1 cellular context compared by ENCODE assay signal in genomic region chr11:74311352-74311926, GRCh38.
TF ChIP-seq lines count a peak whose summit lies in the region.

Gene P4HA3, minus strand, starts transcription at chr11:74311640. Its CDS starts 29 bp downstream, at chr11:74311611.

TF ChIP-seq in GM23338, 12 proteins besides CTCF, POLR2A, EP300 and RAD21 (continued from another document):
- TF ChIP-seq, protein P1, sequence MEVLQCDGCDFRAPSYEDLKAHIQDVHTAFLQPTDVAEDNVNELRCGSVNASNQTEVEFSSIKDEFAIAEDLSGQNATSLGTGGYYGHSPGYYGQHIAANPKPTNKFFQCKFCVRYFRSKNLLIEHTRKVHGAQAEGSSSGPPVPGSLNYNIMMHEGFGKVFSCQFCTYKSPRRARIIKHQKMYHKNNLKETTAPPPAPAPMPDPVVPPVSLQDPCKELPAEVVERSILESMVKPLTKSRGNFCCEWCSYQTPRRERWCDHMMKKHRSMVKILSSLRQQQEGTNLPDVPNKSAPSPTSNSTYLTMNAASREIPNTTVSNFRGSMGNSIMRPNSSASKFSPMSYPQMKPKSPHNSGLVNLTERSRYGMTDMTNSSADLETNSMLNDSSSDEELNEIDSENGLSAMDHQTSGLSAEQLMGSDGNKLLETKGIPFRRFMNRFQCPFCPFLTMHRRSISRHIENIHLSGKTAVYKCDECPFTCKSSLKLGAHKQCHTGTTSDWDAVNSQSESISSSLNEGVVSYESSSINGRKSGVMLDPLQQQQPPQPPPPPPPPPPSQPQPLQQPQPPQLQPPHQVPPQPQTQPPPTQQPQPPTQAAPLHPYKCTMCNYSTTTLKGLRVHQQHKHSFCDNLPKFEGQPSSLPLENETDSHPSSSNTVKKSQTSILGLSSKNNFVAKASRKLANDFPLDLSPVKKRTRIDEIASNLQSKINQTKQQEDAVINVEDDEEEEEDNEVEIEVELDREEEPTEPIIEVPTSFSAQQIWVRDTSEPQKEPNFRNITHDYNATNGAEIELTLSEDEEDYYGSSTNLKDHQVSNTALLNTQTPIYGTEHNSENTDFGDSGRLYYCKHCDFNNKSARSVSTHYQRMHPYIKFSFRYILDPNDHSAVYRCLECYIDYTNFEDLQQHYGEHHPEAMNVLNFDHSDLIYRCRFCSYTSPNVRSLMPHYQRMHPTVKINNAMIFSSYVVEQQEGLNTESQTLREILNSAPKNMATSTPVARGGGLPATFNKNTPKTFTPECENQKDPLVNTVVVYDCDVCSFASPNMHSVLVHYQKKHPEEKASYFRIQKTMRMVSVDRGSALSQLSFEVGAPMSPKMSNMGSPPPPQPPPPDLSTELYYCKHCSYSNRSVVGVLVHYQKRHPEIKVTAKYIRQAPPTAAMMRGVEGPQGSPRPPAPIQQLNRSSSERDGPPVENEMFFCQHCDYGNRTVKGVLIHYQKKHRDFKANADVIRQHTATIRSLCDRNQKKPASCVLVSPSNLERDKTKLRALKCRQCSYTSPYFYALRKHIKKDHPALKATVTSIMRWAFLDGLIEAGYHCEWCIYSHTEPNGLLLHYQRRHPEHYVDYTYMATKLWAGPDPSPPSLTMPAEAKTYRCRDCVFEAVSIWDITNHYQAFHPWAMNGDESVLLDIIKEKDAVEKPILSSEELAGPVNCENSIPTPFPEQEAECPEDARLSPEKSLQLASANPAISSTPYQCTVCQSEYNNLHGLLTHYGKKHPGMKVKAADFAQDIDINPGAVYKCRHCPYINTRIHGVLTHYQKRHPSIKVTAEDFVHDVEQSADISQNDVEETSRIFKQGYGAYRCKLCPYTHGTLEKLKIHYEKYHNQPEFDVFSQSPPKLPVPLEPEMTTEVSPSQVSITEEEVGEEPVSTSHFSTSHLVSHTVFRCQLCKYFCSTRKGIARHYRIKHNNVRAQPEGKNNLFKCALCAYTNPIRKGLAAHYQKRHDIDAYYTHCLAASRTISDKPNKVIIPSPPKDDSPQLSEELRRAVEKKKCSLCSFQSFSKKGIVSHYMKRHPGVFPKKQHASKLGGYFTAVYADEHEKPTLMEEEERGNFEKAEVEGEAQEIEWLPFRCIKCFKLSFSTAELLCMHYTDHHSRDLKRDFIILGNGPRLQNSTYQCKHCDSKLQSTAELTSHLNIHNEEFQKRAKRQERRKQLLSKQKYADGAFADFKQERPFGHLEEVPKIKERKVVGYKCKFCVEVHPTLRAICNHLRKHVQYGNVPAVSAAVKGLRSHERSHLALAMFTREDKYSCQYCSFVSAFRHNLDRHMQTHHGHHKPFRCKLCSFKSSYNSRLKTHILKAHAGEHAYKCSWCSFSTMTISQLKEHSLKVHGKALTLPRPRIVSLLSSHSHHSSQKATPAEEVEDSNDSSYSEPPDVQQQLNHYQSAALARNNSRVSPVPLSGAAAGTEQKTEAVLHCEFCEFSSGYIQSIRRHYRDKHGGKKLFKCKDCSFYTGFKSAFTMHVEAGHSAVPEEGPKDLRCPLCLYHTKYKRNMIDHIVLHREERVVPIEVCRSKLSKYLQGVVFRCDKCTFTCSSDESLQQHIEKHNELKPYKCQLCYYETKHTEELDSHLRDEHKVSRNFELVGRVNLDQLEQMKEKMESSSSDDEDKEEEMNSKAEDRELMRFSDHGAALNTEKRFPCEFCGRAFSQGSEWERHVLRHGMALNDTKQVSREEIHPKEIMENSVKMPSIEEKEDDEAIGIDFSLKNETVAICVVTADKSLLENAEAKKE (CRISPR knock-in tag; IDR thresholded peaks at IDR 0.05): no peak
TF ChIP-seq in GM23338: peak in this region for 0.
